1 cellular context compared by ENCODE assay signal in the genomic region with DNA sequence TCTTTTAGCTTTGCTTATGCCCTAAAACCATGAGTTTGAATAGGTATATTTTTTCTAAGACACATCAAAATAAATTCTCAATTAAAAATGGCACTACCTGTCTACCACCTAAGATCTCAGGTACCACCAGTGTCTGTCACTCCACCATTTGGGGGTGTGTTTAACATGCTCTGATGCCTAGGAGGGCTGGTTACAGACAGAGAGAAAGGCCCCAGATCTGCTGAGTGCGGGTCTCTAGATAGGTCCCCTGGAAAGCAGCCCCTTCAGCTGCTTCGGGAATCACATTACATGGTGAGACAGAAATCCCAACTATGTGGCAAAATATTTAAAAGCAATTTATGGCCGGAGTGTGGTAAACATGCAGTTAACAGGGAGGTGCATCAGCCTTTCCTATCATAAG.
TF ChIP-seq lines count a peak whose summit lies in the region.

No MANE protein-coding gene starts in this region.

TF ChIP-seq in HCT116, 20 proteins besides CTCF, POLR2A, EP300 and RAD21 (continued from another document):
- no peak for TF ChIP-seq ZFX (IDR thresholded peaks at IDR 0.05)
- TF ChIP-seq TCF7L2 (IDR thresholded peaks at IDR 0.05; ENCODE audit: borderline replicate concordance, extremely low read depth, insufficient read depth, insufficient read length): no peak
- no peak for TF ChIP-seq EZH2phosphoT487 (IDR thresholded peaks at IDR 0.05; ENCODE audit: borderline replicate concordance)
- TF ChIP-seq POLR2AphosphoS5 (IDR thresholded peaks at IDR 0.05; ENCODE audit: low read depth, low read length): no peak
- TF ChIP-seq CBX3 (IDR thresholded peaks at IDR 0.05; ENCODE audit: low read depth): no peak
- TF ChIP-seq, protein P1, sequence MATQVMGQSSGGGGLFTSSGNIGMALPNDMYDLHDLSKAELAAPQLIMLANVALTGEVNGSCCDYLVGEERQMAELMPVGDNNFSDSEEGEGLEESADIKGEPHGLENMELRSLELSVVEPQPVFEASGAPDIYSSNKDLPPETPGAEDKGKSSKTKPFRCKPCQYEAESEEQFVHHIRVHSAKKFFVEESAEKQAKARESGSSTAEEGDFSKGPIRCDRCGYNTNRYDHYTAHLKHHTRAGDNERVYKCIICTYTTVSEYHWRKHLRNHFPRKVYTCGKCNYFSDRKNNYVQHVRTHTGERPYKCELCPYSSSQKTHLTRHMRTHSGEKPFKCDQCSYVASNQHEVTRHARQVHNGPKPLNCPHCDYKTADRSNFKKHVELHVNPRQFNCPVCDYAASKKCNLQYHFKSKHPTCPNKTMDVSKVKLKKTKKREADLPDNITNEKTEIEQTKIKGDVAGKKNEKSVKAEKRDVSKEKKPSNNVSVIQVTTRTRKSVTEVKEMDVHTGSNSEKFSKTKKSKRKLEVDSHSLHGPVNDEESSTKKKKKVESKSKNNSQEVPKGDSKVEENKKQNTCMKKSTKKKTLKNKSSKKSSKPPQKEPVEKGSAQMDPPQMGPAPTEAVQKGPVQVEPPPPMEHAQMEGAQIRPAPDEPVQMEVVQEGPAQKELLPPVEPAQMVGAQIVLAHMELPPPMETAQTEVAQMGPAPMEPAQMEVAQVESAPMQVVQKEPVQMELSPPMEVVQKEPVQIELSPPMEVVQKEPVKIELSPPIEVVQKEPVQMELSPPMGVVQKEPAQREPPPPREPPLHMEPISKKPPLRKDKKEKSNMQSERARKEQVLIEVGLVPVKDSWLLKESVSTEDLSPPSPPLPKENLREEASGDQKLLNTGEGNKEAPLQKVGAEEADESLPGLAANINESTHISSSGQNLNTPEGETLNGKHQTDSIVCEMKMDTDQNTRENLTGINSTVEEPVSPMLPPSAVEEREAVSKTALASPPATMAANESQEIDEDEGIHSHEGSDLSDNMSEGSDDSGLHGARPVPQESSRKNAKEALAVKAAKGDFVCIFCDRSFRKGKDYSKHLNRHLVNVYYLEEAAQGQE (IDR thresholded peaks at IDR 0.05; ENCODE audit: low read depth): no peak
- TF ChIP-seq ELF1 (IDR thresholded peaks at IDR 0.05; ENCODE audit: borderline replicate concordance, low read depth): no peak
- no peak for TF ChIP-seq FOSL1 (IDR thresholded peaks at IDR 0.05; ENCODE audit: low read depth)
- no peak for TF ChIP-seq ZNF274 (IDR thresholded peaks at IDR 0.05; ENCODE audit: low read depth, low read length)
